ENCODE assay signal across 29 cellular contexts in the genomic region with DNA sequence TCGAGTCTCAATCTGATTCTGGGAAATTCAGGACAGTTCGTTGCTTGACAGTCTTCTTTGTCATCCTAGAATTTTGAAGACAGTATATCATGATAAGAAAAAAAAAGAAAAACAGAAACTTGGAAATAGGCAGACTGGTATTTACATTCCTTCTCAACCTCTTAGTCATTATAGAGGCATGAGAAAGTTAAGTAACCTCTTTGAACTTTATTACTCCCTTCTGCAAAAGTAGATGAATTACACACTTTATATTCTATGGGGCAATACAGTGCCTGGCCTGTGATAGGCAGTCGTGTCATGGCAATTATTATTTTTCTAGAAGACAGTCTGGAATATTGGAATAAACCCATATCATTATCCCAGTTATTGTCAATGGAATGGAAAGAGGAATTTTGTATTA.
DNase-seq lines count a peak whose midpoint lies in the region; ATAC-seq, FAIRE-seq and TF ChIP-seq lines count a peak whose summit lies in the region.
"Had no signal": no experiment of that assay in that cellular context is flagged by ENCODE, and none has a peak within 500 bp of the region (broad histone marks: within the 10 kb centered on the region; RNA-seq: fewer than 3 reads in every experiment).

No MANE protein-coding gene starts in this region.

- H3K4me3 ChIP-seq in A549 (no peak overlapping the region), mammary epithelial cell (replicated peaks in 1 of 3; ENCODE audit: insufficient read depth in 1 of 3, low read depth in 2 of 3, low read length in 3 of 3) (no peak overlapping the region)
- H3K4me3 ChIP-seq: BLaER1 treated with 17β-estradiol and CSF1 and Interleukin-3, amounts not matched to agents 10 nM and 100 nM; dorsolateral prefrontal cortex; gastroesophageal sphincter; thyroid gland had no signal

- no peaks in the 10 kb centered on the region for H3K79me2 ChIP-seq in mammary epithelial cell (ENCODE audit: insufficient read depth, low read length)

- dilution Hi-C loops in mammary epithelial cell (cut with HindIII; ENCODE audit: low sequenced_read_pairs): no loop called here

- TF ChIP-seq POLR2A in A549 (IDR thresholded peaks at IDR 0.05; ENCODE audit: low read length): no peak

- no peak for DNase-seq in A549 (ENCODE audit: low read depth in 1 of 2, low spot score in 1 of 2)
- peak; percentile 74 for DNase-seq in HCEC 1CT
- peak; percentile 38 for DNase-seq in mammary epithelial cell
- DNase-seq in iris pigment epithelial cell (ENCODE audit: low read depth): peak; percentile 1
- DNase-seq in RPMI8226: no peak
- no peak for DNase-seq in Right ventricle myocardium inferior (ENCODE audit: missing footprints)
- DNase-seq: activated CD8-positive, alpha-beta T cell treated with anti-CD3 and anti-CD28 coated beads, Interleukin-2, amount 10 ng/mL, durations not matched to agents 7 days and 5 days; amniotic stem cell; Calu3; caudate nucleus; dorsolateral prefrontal cortex; KBM-7; mesendoderm; MV-4-11; NCI-H187; NCI-H345; NCI-H774; nucleus accumbens; OCI-M1; stimulated activated CD4-positive, alpha-beta T cell treated with anti-CD3 and anti-CD28 coated beads, Interleukin-4, amount 100 ng/mL, for 1 hour; stimulated activated naive CD4-positive, alpha-beta T cell treated with Interleukin-2 at 50 U/mL for 16 hours; thyroid gland had no signal

- WGBS in A549 (ENCODE audit: missing lambda C conversion rate): 12% methylated on average over 3 of the region's 3 CpGs
- WGBS in mammary epithelial cell (ENCODE audit: low coverage, missing lambda C conversion rate): 34% methylated on average over 3 of the region's 3 CpGs

- CTCF ChIA-PET in A549 (lab: Yijun Ruan, JAX) (no interaction called here), mammary epithelial cell (lab: Charles Lee; ENCODE audit: low non-redundant PET) (no interaction called here)

- H3K4me1 ChIP-seq in A549 (peaks cover 15% of the 10 kb centered on the region; the same call in 2 of the 3 replicates), mammary epithelial cell (ENCODE audit: insufficient read depth, low read length) (no peaks in the 10 kb centered on the region)
- H3K4me1 ChIP-seq: gastroesophageal sphincter, thyroid gland had no signal

- TF ChIP-seq RAD21 in A549 (conservative IDR thresholded peaks at IDR 0.05 in 1 of 2, IDR thresholded peaks at IDR 0.05 in 1 of 2): peak in 1 of 2 experiments; percentile 13; a peak in 1 of 5 replicates

- H3K4me2 ChIP-seq in A549: peak overlapping the region; percentile 20; the same call in 1 of the 3 replicates
- no peak overlapping the region for H3K4me2 ChIP-seq in mammary epithelial cell (ENCODE audit: insufficient read depth, low read depth, low read length)
- H3K4me2 ChIP-seq: BLaER1 treated with 17β-estradiol and CSF1 and Interleukin-3, amounts not matched to agents 10 nM and 100 nM had no signal

- H3K9ac ChIP-seq in mammary epithelial cell (ENCODE audit: insufficient read depth, low read length): no peak overlapping the region
- H3K9ac ChIP-seq: BLaER1 treated with 17β-estradiol and CSF1 and Interleukin-3, amounts not matched to agents 10 nM and 100 nM had no signal

- H4K20me1 ChIP-seq in mammary epithelial cell (ENCODE audit: insufficient read depth, low read length): no peaks in the 10 kb centered on the region
- H4K20me1 ChIP-seq: BLaER1 treated with 17β-estradiol and CSF1 and Interleukin-3, amounts not matched to agents 10 nM and 100 nM had no signal

- no peaks in the 10 kb centered on the region for H3K36me3 ChIP-seq in mammary epithelial cell (ENCODE audit: insufficient read depth, low read length)
- H3K36me3 ChIP-seq: BLaER1 treated with 17β-estradiol and CSF1 and Interleukin-3, amounts not matched to agents 10 nM and 100 nM; gastroesophageal sphincter; thyroid gland had no signal

- in situ Hi-C loops in mammary epithelial cell (cut with MboI; ENCODE audit: low sequenced_read_pairs in 2 of 2): no loop called here

- no TSS peak for BruUV-seq in mammary epithelial cell (replicated peaks; lab: Mats Ljungman, UMichigan)

- no peaks in the 10 kb centered on the region for H3K27me3 ChIP-seq in mammary epithelial cell (ENCODE audit: insufficient read depth, low read length)
- H3K27me3 ChIP-seq: BLaER1 treated with 17β-estradiol and CSF1 and Interleukin-3, amounts not matched to agents 10 nM and 100 nM; gastroesophageal sphincter; thyroid gland had no signal

- TF ChIP-seq CTCF in A549 (IDR thresholded peaks at IDR 0.05): no peak
- no peak for TF ChIP-seq CTCF in mammary epithelial cell (conservative IDR thresholded peaks at IDR 0.05 in 1 of 2, IDR thresholded peaks at IDR 0.05 in 1 of 2; ENCODE audit: extremely low read depth in 1 of 2, insufficient read depth in 1 of 2, low read depth in 1 of 2, low read length in 2 of 2)

- peak; percentile 48 to 66; a peak in 4 of 6 replicates for ATAC-seq in A549
- no peak for ATAC-seq in HG02852 (IDR thresholded peaks at IDR 0.05; ENCODE audit: unreplicated experiment)
- no peak for ATAC-seq in HG03442 (IDR thresholded peaks at IDR 0.05; ENCODE audit: unreplicated experiment)
- ATAC-seq in Right ventricle myocardium inferior: no peak
- ATAC-seq: activated CD4-positive, CD25-positive, alpha-beta regulatory T cell treated with anti-CD3 and anti-CD28 coated beads, Interleukin-2, amount 50 U/mL, for 24 hours; activated CD8-positive, alpha-beta T cell treated with anti-CD3 and anti-CD28 coated beads, Interleukin-2, amount 10 ng/mL, durations not matched to agents 7 days and 5 days; gastroesophageal sphincter; HCT116 had no signal

- TF ChIP-seq EP300 in A549 (IDR thresholded peaks at IDR 0.05): no peak

- H2AFZ ChIP-seq in mammary epithelial cell (ENCODE audit: low read depth, low read length): no peak overlapping the region

- POLR2A ChIA-PET in A549 (lab: Yijun Ruan, JAX): no interaction called here

- no peak for FAIRE-seq in A549 (lab: Jason Lieb, UNC)
- FAIRE-seq: A204.1 had no signal

- peak overlapping the region in 1 of 2 experiments; percentile 2; a peak in 1 of 6 replicates for H3K27ac ChIP-seq in A549
- no peak overlapping the region for H3K27ac ChIP-seq in mammary epithelial cell (ENCODE audit: insufficient read depth, low read depth, low read length)
- H3K27ac ChIP-seq: BLaER1 treated with 17β-estradiol and CSF1 and Interleukin-3, amounts not matched to agents 10 nM and 100 nM; dorsolateral prefrontal cortex; gastroesophageal sphincter; thyroid gland had no signal

- intact Hi-C loops in mammary epithelial cell (cut with micrococcal nuclease) (no loop called here), Right ventricle myocardium inferior (cut with DNase I) (no loop called here)

- no peaks in the 10 kb centered on the region for H3K9me3 ChIP-seq in A549
- no peaks in the 10 kb centered on the region for H3K9me3 ChIP-seq in mammary epithelial cell (replicated peaks; ENCODE audit: insufficient read depth, low read length)
- H3K9me3 ChIP-seq: BLaER1 treated with 17β-estradiol and CSF1 and Interleukin-3, amounts not matched to agents 10 nM and 100 nM; gastroesophageal sphincter; thyroid gland had no signal

TF ChIP-seq in A549, 52 proteins besides CTCF, POLR2A, EP300 and RAD21:
- TF ChIP-seq SMC3 (IDR thresholded peaks at IDR 0.05) (0 out of 3 replicates have a peak, but pooled peaks have one; percentile 7), RARB (CRISPR knock-in tag; IDR thresholded peaks at IDR 0.05) (no peak), NR3C1 (IDR thresholded peaks at IDR 0.05) (no peak), CEBPB (IDR thresholded peaks at IDR 0.05) (peak in 1 of 2 experiments; percentile 46; a peak in 1 of 4 replicates), JUNB (IDR thresholded peaks at IDR 0.05) (peak; percentile 37; the same call in 1 of the 2 replicates)

Comparison
In these comparisons a context has a peak if more than half of its experiments do, and no peak if none do; other contexts are left out.
1. ATAC-seq: peak in A549 (2 of 2); none in HG02852 (single experiment), HG03442 (single experiment) and Right ventricle myocardium inferior (single experiment).
2. DNase-seq: peak in HCEC 1CT (single experiment), mammary epithelial cell (single experiment) and iris pigment epithelial cell (single experiment); none in A549 (0 of 2), RPMI8226 (single experiment) and Right ventricle myocardium inferior (single experiment).